1 cellular context compared by ENCODE assay signal in genomic region chr2:230700447-230700846, GRCh38.
TF ChIP-seq lines count a peak whose summit lies in the region.

No MANE protein-coding gene starts in this region.

TF ChIP-seq in WTC11, 78 proteins besides CTCF, POLR2A, EP300 and RAD21 (continued from another document):
- no peak for TF ChIP-seq ETV6 (CRISPR knock-in tag; IDR thresholded peaks at IDR 0.05)
- no peak for TF ChIP-seq ZNF423 (CRISPR knock-in tag; IDR thresholded peaks at IDR 0.05)
- TF ChIP-seq CBFB (CRISPR knock-in tag; IDR thresholded peaks at IDR 0.05; ENCODE audit: low read depth), result no peak
- TF ChIP-seq ZNF396 (CRISPR knock-in tag; IDR thresholded peaks at IDR 0.05; ENCODE audit: borderline replicate concordance), result no peak
- TF ChIP-seq SP1 (CRISPR knock-in tag; conservative IDR thresholded peaks at IDR 0.05), result no peak
- TF ChIP-seq, protein P1, sequence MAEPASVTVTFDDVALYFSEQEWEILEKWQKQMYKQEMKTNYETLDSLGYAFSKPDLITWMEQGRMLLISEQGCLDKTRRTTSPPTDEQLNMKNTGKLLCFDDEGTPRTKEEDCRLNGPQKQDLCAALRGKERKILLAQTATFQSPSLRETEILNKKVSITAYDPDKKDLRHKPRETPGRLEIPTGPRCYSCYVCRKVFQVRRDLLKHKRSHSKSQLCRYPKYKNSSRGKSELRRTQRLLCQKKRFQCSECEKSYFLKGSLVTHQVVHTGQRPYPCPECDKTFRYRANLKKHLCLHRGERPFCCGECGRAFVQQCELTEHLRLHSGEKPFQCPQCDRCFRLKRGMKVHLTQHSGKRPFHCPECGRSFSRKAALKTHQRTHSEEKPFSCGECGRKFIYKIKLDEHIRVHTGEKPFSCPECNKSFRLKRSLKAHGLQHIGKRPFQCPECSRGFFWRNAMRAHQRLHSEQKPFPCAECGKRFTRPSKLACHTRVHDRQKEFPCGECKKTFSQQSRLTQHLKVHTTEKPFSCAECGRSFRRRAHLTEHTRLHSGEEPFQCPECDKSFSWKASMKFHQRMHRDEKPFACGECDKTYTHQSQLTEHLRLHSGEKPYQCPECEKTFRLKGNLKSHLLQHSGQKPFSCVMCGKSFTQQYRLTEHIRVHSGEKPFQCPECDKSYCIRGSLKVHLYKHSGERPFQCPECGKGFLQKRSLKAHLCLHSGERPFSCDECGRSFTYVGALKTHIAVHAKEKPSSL (CRISPR knock-in tag; conservative IDR thresholded peaks at IDR 0.05), result no peak
- TF ChIP-seq, protein P2, sequence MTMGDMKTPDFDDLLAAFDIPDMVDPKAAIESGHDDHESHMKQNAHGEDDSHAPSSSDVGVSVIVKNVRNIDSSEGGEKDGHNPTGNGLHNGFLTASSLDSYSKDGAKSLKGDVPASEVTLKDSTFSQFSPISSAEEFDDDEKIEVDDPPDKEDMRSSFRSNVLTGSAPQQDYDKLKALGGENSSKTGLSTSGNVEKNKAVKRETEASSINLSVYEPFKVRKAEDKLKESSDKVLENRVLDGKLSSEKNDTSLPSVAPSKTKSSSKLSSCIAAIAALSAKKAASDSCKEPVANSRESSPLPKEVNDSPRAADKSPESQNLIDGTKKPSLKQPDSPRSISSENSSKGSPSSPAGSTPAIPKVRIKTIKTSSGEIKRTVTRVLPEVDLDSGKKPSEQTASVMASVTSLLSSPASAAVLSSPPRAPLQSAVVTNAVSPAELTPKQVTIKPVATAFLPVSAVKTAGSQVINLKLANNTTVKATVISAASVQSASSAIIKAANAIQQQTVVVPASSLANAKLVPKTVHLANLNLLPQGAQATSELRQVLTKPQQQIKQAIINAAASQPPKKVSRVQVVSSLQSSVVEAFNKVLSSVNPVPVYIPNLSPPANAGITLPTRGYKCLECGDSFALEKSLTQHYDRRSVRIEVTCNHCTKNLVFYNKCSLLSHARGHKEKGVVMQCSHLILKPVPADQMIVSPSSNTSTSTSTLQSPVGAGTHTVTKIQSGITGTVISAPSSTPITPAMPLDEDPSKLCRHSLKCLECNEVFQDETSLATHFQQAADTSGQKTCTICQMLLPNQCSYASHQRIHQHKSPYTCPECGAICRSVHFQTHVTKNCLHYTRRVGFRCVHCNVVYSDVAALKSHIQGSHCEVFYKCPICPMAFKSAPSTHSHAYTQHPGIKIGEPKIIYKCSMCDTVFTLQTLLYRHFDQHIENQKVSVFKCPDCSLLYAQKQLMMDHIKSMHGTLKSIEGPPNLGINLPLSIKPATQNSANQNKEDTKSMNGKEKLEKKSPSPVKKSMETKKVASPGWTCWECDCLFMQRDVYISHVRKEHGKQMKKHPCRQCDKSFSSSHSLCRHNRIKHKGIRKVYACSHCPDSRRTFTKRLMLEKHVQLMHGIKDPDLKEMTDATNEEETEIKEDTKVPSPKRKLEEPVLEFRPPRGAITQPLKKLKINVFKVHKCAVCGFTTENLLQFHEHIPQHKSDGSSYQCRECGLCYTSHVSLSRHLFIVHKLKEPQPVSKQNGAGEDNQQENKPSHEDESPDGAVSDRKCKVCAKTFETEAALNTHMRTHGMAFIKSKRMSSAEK (CRISPR knock-in tag; IDR thresholded peaks at IDR 0.05; ENCODE audit: borderline replicate concordance), result no peak
